ENCODE assay signal across 1 cellular context in genomic region chr18:3255611-3256165, GRCh38.
TF ChIP-seq lines count a peak whose summit lies in the region.

No MANE protein-coding gene starts in this region.

TF ChIP-seq in GM12878, 131 proteins besides CTCF, POLR2A, EP300 and RAD21:
- TF ChIP-seq TARDBP (IDR thresholded peaks at IDR 0.05; ENCODE audit: borderline replicate concordance), result no peak
- peak; percentile 44; the same call in 1 of the 2 replicates for TF ChIP-seq RELB (IDR thresholded peaks at IDR 0.05; ENCODE audit: low read depth)
- TF ChIP-seq SPI1 (IDR thresholded peaks at IDR 0.05; ENCODE audit: borderline replicate concordance, insufficient read depth, low read depth, low read length), result peak; percentile 82
- TF ChIP-seq EED (IDR thresholded peaks at IDR 0.05; ENCODE audit: low read depth), result peak; percentile 23; the same call in 1 of the 2 replicates
- peak; percentile 57; the same call in 1 of the 2 replicates for TF ChIP-seq ZNF592 (IDR thresholded peaks at IDR 0.05)
- no peak for TF ChIP-seq POLR2AphosphoS5 (IDR thresholded peaks at IDR 0.05; ENCODE audit: low read length)
- TF ChIP-seq IKZF1 (conservative IDR thresholded peaks at IDR 0.05), result peak; percentile 44; the same call in 1 of the 2 replicates
- TF ChIP-seq ZNF687 (IDR thresholded peaks at IDR 0.05), result peak; percentile 27; the same call in 1 of the 2 replicates
- TF ChIP-seq MEF2B (IDR thresholded peaks at IDR 0.05; ENCODE audit: partially characterized antibody, poor library complexity, severe bottlenecking), result peak; percentile 17
- no peak for TF ChIP-seq PRDM15 (CRISPR knock-in tag; IDR thresholded peaks at IDR 0.05)
- TF ChIP-seq PML (IDR thresholded peaks at IDR 0.05; ENCODE audit: low read length), result no peak
- no peak for TF ChIP-seq IRF3 (IDR thresholded peaks at IDR 0.05)
- TF ChIP-seq IKZF2 (IDR thresholded peaks at IDR 0.05), result peak; percentile 38 to 58; a peak in 2 of 4 replicates
- TF ChIP-seq TBL1XR1 (IDR thresholded peaks at IDR 0.05; ENCODE audit: low read depth, low read length), result no peak
- no peak for TF ChIP-seq STAT3 (IDR thresholded peaks at IDR 0.05; ENCODE audit: low read depth, low read length)
